ENCODE assay signal across 10 cellular contexts in genomic region chr2:96642564-96643350, GRCh38. TPM values are rescaled to one million over a fixed set of nuclear protein-coding genes. Genes with fewer than 3 reads are reported as not detected.
DNase-seq lines count a peak whose midpoint lies in the region; ATAC-seq, FAIRE-seq and TF ChIP-seq lines count a peak whose summit lies in the region.
"Had no signal": no experiment of that assay in that cellular context is flagged by ENCODE, and none has a peak within 500 bp of the region (broad histone marks: within the 10 kb centered on the region; RNA-seq: fewer than 3 reads in every experiment).

Gene FER1L5, plus strand, starts transcription at chr2:96642764. Its CDS starts 73 bp downstream, at chr2:96642837.

- H3K4me1 ChIP-seq in mammary epithelial cell (ENCODE audit: insufficient read depth, low read length): peaks cover 3% of the 10 kb centered on the region
- peaks cover 3% of the 10 kb centered on the region for H3K4me1 ChIP-seq in keratinocyte (ENCODE audit: control insufficient read depth, extremely low read depth, insufficient read depth, low read length)
- H3K4me1 ChIP-seq in thyroid gland: peaks cover 4 to 5% of the 10 kb centered on the region in 2 donors

- dilution Hi-C loops in mammary epithelial cell (cut with HindIII; ENCODE audit: low sequenced_read_pairs) (no loop called here), keratinocyte (cut with MboI; ENCODE audit: extremely low pct_ligation_motif_present, low sequenced_read_pairs) (no loop called here)

- H3K9me3 ChIP-seq in mammary epithelial cell (replicated peaks; ENCODE audit: insufficient read depth, low read length): no peaks in the 10 kb centered on the region
- no peaks in the 10 kb centered on the region for H3K9me3 ChIP-seq in keratinocyte (ENCODE audit: control insufficient read depth, low read depth, low read length)
- H3K9me3 ChIP-seq in thyroid gland: no peaks in the 10 kb centered on the region

- no peak for ATAC-seq in GM21576 (IDR thresholded peaks at IDR 0.05; ENCODE audit: unreplicated experiment)

- TF ChIP-seq CTCF in mammary epithelial cell (conservative IDR thresholded peaks at IDR 0.05 in 1 of 2, IDR thresholded peaks at IDR 0.05 in 1 of 2; ENCODE audit: extremely low read depth in 1 of 2, insufficient read depth in 1 of 2, low read depth in 1 of 2, low read length in 2 of 2): no peak
- no peak for TF ChIP-seq CTCF in keratinocyte (optimal IDR thresholded peaks at IDR 0.05 in 1 of 3, IDR thresholded peaks at IDR 0.05 in 1 of 3, conservative IDR thresholded peaks at IDR 0.05 in 1 of 3; ENCODE audit: extremely low read depth in 1 of 3, insufficient read depth in 2 of 3, low read length in 3 of 3)
- no peak for TF ChIP-seq CTCF in thyroid gland (IDR thresholded peaks at IDR 0.05)

- H2AFZ ChIP-seq in mammary epithelial cell (ENCODE audit: low read depth, low read length) (peak within 1 kb of the TSS; percentile 76), keratinocyte (ENCODE audit: control insufficient read depth, low read length) (peak within 1 kb of the TSS; percentile 69)

- H3K27ac ChIP-seq in mammary epithelial cell (ENCODE audit: insufficient read depth, low read depth, low read length) (no peak within 1 kb of the TSS), keratinocyte (ENCODE audit: control insufficient read depth, insufficient read depth, low read length) (no peak within 1 kb of the TSS), thyroid gland (peak within 1 kb of the TSS in 1 of 3 donors; percentile 7)

- H3K9ac ChIP-seq in mammary epithelial cell (ENCODE audit: insufficient read depth, low read length) (no peak within 1 kb of the TSS), keratinocyte (ENCODE audit: control insufficient read depth, extremely low read depth, insufficient read depth, low read length) (no peak within 1 kb of the TSS)

- in situ Hi-C loops in mammary epithelial cell (cut with MboI; ENCODE audit: low sequenced_read_pairs in 2 of 2): no loop called here

- H3K4me2 ChIP-seq in mammary epithelial cell (ENCODE audit: insufficient read depth, low read depth, low read length): peak within 1 kb of the TSS; percentile 48
- H3K4me2 ChIP-seq in keratinocyte (ENCODE audit: control insufficient read depth, extremely low read depth, insufficient read depth, low read depth, low read length): no peak within 1 kb of the TSS

- peak; percentile 41 for DNase-seq in activated effector memory CD4-positive, alpha-beta T cell treated with anti-CD3 and anti-CD28 coated beads, Interleukin-2, amount 50 U/mL, for 16 hours
- no peak for DNase-seq in activated effector memory CD4-positive, alpha-beta T cell treated with Interleukin-2 at 50 U/mL for 16 hours
- DNase-seq in mammary epithelial cell (no peak), keratinocyte (ENCODE audit: low read depth, low spot score) (no peak), thyroid gland (peak; percentile 42 to 50), AML-193 (lab: John Stamatoyannopoulos, UW) (no peak)
- DNase-seq in stimulated activated CD4-positive, alpha-beta T cell treated with anti-CD3 and anti-CD28 coated beads, Interleukin-2, amount 100 ng/mL, for 24 hours: no peak
- DNase-seq: CD8-positive, alpha-beta memory T cell had no signal

- H3K79me2 ChIP-seq in mammary epithelial cell (ENCODE audit: insufficient read depth, low read length): peaks cover under 1% of the 10 kb centered on the region
- peaks cover under 1% of the 10 kb centered on the region for H3K79me2 ChIP-seq in keratinocyte (ENCODE audit: control insufficient read depth, insufficient read depth, low read length)

- BruUV-seq in mammary epithelial cell (replicated peaks; lab: Mats Ljungman, UMichigan): no TSS peak

- CTCF ChIA-PET in mammary epithelial cell (lab: Charles Lee; ENCODE audit: low non-redundant PET): no interaction called here

- 37% methylated on average over 10 of the region's 10 CpGs for WGBS in mammary epithelial cell (ENCODE audit: low coverage, missing lambda C conversion rate)
- WGBS in thyroid gland, 2 donors: 26 to 32% methylated on average over 10 of the region's 10 CpGs

- H3K27me3 ChIP-seq in mammary epithelial cell (ENCODE audit: insufficient read depth, low read length) (no peaks in the 10 kb centered on the region), keratinocyte (ENCODE audit: control insufficient read depth, extremely low read depth, insufficient read depth, low read length) (no peaks in the 10 kb centered on the region), thyroid gland (no peaks in the 10 kb centered on the region)

- intact Hi-C loops in mammary epithelial cell (cut with micrococcal nuclease): loop anchor here (2.0 kb wide), 1 partner anchor 22 kb away; no protein-coding TSS in a partner anchor
- intact Hi-C loops in thyroid gland (cut with DNase I): no loop called here

- H3K36me3 ChIP-seq in mammary epithelial cell (ENCODE audit: insufficient read depth, low read length) (no peaks in the 10 kb centered on the region), keratinocyte (ENCODE audit: control insufficient read depth in 2 of 2, extremely low read depth in 1 of 2, insufficient read depth in 2 of 2, low read length in 2 of 2) (no peaks in the 10 kb centered on the region), thyroid gland (no peaks in the 10 kb centered on the region)

- H4K20me1 ChIP-seq in mammary epithelial cell (ENCODE audit: insufficient read depth, low read length) (no peaks in the 10 kb centered on the region), keratinocyte (ENCODE audit: control insufficient read depth, extremely low read depth, insufficient read depth, low read length) (no peaks in the 10 kb centered on the region)

- TF ChIP-seq POLR2A in thyroid gland (IDR thresholded peaks at IDR 0.05): peak in 1 of 2 donors; percentile 12

- no peak for FAIRE-seq in keratinocyte (lab: Jason Lieb, UNC)

- H3K4me3 ChIP-seq in mammary epithelial cell (replicated peaks in 1 of 3; ENCODE audit: insufficient read depth in 1 of 3, low read depth in 2 of 3, low read length in 3 of 3) (peak within 1 kb of the TSS in 2 of 3 experiments; percentile 7 to 44), keratinocyte (ENCODE audit: control insufficient read depth in 2 of 3, extremely low read depth in 1 of 3, insufficient read depth in 2 of 3, low read depth in 1 of 3, low read length in 3 of 3) (no peak within 1 kb of the TSS), thyroid gland (replicated peaks in 1 of 3) (no peak within 1 kb of the TSS)

- no peaks in the 10 kb centered on the region for H3K9me1 ChIP-seq in keratinocyte (ENCODE audit: control insufficient read depth, extremely low read depth, insufficient read depth, low read length)

RNA-seq across cellular contexts. Expression of gene FER1L5, which starts in this region (rescaled TPM):
- total RNA-seq in mammary epithelial cell (under 1 TPM; 0.17 to 0.28 TPM), thyroid gland (1 to 10 TPM in 1 of 4 donors, under 1 TPM in 3; 0.11 to 1.5 (median 0.34) TPM)
- polyA plus RNA-seq in mammary epithelial cell (0.05 TPM), keratinocyte (0.01 to 0.03 TPM (median 0.01 TPM) in 3 replicates)
- polyA minus RNA-seq in mammary epithelial cell (not detected), keratinocyte (0.03 to 0.10 TPM (median 0.10 TPM) in 3 replicates)
- not detected for polyA plus RNA-seq in keratinocyte (2011; ENCODE audit: low read depth)
- polyA plus RNA-seq in keratinocyte (2011; cell fraction: cytosol; rRNA removed): not detected in 2 replicates
- 0.06 and 0.07 TPM in 2 replicates for polyA plus RNA-seq in keratinocyte (2011; cell fraction: nucleus; rRNA removed)
- not detected in 2 replicates for polyA plus RNA-seq in keratinocyte (2012; ENCODE audit: low replicate concordance)
- not detected for polyA minus RNA-seq in keratinocyte (2011; cell fraction: cytosol; rRNA and poly(A)+ RNA removed)
- 0.11 TPM in 1 of 2 replicates, not detected in the other for polyA minus RNA-seq in keratinocyte (2011; cell fraction: nucleus; rRNA and poly(A)+ RNA removed)
- total RNA-seq: CD8-positive, alpha-beta memory T cell; OCI-LY7 had no signal
- polyA plus RNA-seq: CD8-positive, alpha-beta memory T cell had no signal

Comparison
In these comparisons a context has a peak if more than half of its experiments do, and no peak if none do; other contexts are left out.
1. DNase-seq: peak in activated effector memory CD4-positive, alpha-beta T cell treated with anti-CD3 and anti-CD28 coated beads, Interleukin-2, amount 50 U/mL, for 16 hours (single experiment) and thyroid gland (2 of 2); none in activated effector memory CD4-positive, alpha-beta T cell treated with Interleukin-2 at 50 U/mL for 16 hours (single experiment), mammary epithelial cell (single experiment), keratinocyte (single experiment), stimulated activated CD4-positive, alpha-beta T cell treated with anti-CD3 and anti-CD28 coated beads, Interleukin-2, amount 100 ng/mL, for 24 hours (0 of 2) and AML-193 (0 of 2).
2. H3K4me3 ChIP-seq: peak in mammary epithelial cell (2 of 3); none in keratinocyte (0 of 3) and thyroid gland (0 of 3).